8 cellular contexts compared by ENCODE assay signal in the genomic region with DNA sequence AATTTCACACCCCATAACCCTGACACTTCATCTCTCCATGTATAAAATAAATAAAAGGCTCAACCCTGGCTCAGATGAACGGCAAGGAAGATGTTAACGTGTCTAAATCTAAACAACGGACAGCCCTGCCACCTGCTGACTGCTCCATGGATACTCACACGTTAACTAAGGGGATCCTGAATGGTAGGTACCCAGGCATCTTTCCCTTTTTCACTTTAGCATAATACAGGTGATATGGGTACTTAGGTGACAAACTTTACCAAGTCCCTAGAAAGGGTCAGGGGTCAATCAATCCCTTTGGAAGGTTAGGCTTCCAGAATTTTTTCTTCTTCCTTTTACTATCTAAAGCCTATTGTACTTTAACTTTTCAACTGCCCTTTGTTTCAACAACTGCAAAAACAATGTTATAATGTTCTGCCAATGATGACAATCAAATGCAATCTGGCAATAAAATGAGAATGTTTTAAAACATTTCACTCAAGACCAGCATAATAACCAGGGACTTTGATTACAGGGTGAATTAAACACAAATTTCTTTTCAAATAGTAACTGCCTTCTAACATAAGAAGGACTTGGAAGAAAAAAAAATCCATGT. TPM values are rescaled to one million over a fixed set of nuclear protein-coding genes. Genes with fewer than 3 reads are reported as not detected.
A peak's percentile ranks its signal among the peaks of the same experiment; 100 is the strongest.
DNase-seq lines count a peak whose midpoint lies in the region; ATAC-seq, FAIRE-seq and TF ChIP-seq lines count a peak whose summit lies in the region.
"Had no signal": no experiment of that assay in that cellular context is flagged by ENCODE, and none has a peak within 500 bp of the region (broad histone marks: within the 10 kb centered on the region; RNA-seq: fewer than 3 reads in every experiment).

No MANE protein-coding gene starts in this region.

- no peak for FAIRE-seq in GM12892 (lab: Jason Lieb, UNC)

- no peak overlapping the region for H3K4me3 ChIP-seq in fibroblast of the aortic adventitia (ENCODE audit: low read depth, low read length)

- peak; percentile 28 for TF ChIP-seq CTCF in fibroblast of the aortic adventitia (IDR thresholded peaks at IDR 0.05; ENCODE audit: insufficient read depth, low read length)

- ATAC-seq in GM19463 (IDR thresholded peaks at IDR 0.05; ENCODE audit: unreplicated experiment) = no peak

- DNase-seq in H4 (ENCODE audit: low spot score) (peak; percentile 55), NOMO-1 treated with DMSO at 0.1 percent for 48 hours (lab: John Stamatoyannopoulos, UW; ENCODE audit: unreplicated experiment) (peak; percentile 44), fibroblast of the aortic adventitia (ENCODE audit: low read depth) (peak; percentile 41), pulmonary artery endothelial cell (ENCODE audit: low read depth, low spot score) (peak; percentile 20), GM12892 (ENCODE audit: insufficient read length) (no peak), epidermal melanocyte (ENCODE audit: insufficient read length, low spot score) (no peak)
- DNase-seq: activated CD4-positive, alpha-beta T cell treated with anti-CD3 and anti-CD28 coated beads, Interleukin-2, amount 50 U/mL, for 4 hours had no signal

- no peak for TF ChIP-seq POLR2A in GM12892 (IDR thresholded peaks at IDR 0.05; ENCODE audit: low read depth, low read length)

RNA-seq across cellular contexts. Expression of gene IPCEF1, which starts 52.4 kb away (rescaled TPM):
- total RNA-seq in H4 (2014; rRNA removed; shearing (Covaris generic)) = 0.54 and 1.1 TPM in 2 replicates
- total RNA-seq in fibroblast of the aortic adventitia (ENCODE audit: low replicate concordance) (0.54 and 1.3 TPM in 2 replicates), pulmonary artery endothelial cell (under 0.01 and 0.11 TPM in 2 replicates)
- 0.85 TPM for polyA plus RNA-seq in GM12892 (2012; ENCODE audit: missing spikeins)

Comparison
In these comparisons a context has a peak if more than half of its experiments do, and no peak if none do; other contexts are left out.
1. DNase-seq: peak in H4 (single experiment), NOMO-1 treated with DMSO at 0.1 percent for 48 hours (single experiment), fibroblast of the aortic adventitia (single experiment) and pulmonary artery endothelial cell (single experiment); none in GM12892 (single experiment) and epidermal melanocyte (single experiment).